1 cellular context compared by ENCODE assay signal in the genomic region with DNA sequence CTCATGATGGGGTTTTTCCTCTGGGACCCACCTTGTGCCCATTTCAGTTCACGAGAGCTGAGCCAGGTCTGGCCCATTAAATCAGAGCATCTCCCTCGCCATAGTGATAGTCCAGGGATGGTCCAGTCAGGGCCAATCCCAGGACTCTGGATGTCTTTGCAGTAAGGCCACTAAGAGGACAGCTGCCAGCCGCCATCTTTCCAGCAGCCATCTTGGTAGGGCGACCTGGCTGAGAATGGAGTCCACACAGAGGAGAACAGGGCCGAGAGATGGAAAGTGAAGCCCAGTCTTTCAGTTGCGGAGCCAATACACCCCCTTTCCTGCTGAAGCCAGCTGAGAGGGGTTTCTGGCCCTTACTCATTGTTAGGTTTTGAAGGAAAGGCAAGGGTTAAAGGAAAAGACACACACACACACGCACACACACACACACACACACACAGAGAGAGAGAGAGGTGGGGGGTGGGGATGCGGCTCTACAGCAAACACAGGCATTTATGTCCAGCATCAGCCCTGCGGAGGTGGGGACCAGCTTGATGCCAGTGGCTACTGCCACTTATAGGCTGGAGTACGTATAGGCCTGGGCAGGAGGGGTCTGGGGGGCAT.
TF ChIP-seq lines count a peak whose summit lies in the region.

No MANE protein-coding gene starts in this region.

TF ChIP-seq in HepG2, 621 proteins besides CTCF, POLR2A, EP300 and RAD21 (continued from another document):
- TF ChIP-seq, protein P1, sequence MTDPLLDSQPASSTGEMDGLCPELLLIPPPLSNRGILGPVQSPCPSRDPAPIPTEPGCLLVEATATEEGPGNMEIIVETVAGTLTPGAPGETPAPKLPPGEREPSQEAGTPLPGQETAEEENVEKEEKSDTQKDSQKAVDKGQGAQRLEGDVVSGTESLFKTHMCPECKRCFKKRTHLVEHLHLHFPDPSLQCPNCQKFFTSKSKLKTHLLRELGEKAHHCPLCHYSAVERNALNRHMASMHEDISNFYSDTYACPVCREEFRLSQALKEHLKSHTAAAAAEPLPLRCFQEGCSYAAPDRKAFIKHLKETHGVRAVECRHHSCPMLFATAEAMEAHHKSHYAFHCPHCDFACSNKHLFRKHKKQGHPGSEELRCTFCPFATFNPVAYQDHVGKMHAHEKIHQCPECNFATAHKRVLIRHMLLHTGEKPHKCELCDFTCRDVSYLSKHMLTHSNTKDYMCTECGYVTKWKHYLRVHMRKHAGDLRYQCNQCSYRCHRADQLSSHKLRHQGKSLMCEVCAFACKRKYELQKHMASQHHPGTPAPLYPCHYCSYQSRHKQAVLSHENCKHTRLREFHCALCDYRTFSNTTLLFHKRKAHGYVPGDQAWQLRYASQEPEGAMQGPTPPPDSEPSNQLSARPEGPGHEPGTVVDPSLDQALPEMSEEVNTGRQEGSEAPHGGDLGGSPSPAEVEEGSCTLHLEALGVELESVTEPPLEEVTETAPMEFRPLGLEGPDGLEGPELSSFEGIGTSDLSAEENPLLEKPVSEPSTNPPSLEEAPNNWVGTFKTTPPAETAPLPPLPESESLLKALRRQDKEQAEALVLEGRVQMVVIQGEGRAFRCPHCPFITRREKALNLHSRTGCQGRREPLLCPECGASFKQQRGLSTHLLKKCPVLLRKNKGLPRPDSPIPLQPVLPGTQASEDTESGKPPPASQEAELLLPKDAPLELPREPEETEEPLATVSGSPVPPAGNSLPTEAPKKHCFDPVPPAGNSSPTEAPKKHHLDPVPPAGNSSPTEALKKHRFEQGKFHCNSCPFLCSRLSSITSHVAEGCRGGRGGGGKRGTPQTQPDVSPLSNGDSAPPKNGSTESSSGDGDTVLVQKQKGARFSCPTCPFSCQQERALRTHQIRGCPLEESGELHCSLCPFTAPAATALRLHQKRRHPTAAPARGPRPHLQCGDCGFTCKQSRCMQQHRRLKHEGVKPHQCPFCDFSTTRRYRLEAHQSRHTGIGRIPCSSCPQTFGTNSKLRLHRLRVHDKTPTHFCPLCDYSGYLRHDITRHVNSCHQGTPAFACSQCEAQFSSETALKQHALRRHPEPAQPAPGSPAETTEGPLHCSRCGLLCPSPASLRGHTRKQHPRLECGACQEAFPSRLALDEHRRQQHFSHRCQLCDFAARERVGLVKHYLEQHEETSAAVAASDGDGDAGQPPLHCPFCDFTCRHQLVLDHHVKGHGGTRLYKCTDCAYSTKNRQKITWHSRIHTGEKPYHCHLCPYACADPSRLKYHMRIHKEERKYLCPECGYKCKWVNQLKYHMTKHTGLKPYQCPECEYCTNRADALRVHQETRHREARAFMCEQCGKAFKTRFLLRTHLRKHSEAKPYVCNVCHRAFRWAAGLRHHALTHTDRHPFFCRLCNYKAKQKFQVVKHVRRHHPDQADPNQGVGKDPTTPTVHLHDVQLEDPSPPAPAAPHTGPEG (CRISPR knock-in tag; IDR thresholded peaks at IDR 0.05): no peak
- TF ChIP-seq, protein P2, sequence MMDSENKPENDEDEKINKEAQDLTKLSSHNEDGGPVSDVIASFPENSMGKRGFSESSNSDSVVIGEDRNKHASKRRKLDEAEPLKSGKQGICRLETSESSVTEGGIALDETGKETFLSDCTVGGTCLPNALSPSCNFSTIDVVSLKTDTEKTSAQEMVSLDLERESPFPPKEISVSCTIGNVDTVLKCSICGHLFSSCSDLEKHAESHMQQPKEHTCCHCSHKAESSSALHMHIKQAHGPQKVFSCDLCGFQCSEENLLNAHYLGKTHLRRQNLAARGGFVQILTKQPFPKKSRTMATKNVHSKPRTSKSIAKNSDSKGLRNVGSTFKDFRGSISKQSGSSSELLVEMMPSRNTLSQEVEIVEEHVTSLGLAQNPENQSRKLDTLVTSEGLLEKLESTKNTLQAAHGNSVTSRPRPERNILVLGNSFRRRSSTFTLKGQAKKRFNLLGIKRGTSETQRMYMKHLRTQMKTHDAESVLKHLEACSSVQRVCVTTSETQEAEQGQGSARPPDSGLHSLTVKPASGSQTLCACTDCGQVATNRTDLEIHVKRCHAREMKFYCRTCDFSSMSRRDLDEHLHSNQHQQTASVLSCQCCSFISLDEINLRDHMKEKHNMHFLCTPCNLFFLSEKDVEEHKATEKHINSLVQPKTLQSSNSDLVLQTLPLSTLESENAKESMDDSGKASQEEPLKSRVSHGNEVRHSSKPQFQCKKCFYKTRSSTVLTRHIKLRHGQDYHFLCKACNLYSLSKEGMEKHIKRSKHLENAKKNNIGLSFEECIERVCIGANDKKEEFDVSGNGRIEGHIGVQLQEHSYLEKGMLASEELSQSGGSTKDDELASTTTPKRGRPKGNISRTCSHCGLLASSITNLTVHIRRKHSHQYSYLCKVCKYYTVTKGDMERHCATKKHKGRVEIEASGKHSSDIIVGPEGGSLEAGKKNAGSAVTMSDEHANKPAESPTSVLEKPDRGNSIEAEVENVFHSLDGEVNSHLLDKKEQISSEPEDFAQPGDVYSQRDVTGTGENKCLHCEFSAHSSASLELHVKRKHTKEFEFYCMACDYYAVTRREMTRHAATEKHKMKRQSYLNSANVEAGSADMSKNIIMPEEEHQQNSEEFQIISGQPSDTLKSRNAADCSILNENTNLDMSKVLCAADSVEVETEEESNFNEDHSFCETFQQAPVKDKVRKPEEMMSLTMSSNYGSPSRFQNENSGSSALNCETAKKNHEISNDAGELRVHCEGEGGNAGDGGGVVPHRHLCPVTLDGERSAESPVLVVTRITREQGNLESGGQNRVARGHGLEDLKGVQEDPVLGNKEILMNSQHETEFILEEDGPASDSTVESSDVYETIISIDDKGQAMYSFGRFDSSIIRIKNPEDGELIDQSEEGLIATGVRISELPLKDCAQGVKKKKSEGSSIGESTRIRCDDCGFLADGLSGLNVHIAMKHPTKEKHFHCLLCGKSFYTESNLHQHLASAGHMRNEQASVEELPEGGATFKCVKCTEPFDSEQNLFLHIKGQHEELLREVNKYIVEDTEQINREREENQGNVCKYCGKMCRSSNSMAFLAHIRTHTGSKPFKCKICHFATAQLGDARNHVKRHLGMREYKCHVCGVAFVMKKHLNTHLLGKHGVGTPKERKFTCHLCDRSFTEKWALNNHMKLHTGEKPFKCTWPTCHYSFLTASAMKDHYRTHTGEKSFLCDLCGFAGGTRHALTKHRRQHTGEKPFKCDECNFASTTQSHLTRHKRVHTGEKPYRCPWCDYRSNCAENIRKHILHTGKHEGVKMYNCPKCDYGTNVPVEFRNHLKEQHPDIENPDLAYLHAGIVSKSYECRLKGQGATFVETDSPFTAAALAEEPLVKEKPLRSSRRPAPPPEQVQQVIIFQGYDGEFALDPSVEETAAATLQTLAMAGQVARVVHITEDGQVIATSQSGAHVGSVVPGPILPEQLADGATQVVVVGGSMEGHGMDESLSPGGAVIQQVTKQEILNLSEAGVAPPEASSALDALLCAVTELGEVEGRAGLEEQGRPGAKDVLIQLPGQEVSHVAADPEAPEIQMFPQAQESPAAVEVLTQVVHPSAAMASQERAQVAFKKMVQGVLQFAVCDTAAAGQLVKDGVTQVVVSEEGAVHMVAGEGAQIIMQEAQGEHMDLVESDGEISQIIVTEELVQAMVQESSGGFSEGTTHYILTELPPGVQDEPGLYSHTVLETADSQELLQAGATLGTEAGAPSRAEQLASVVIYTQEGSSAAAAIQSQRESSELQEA (CRISPR knock-in tag; IDR thresholded peaks at IDR 0.05; ENCODE audit: not compliant biosample characterization): no peak
- TF ChIP-seq, protein P3, sequence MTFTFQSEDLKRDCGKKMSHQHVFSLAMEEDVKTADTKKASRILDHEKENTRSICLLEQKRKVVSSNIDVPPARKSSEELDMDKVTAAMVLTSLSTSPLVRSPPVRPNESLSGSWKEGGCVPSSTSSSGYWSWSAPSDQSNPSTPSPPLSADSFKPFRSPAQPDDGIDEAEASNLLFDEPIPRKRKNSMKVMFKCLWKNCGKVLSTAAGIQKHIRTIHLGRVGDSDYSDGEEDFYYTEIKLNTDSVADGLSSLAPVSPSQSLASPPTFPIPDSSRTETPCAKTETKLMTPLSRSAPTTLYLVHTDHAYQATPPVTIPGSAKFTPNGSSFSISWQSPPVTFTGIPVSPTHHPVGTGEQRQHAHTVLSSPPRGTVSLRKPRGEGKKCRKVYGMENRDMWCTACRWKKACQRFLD (CRISPR knock-in tag; IDR thresholded peaks at IDR 0.05; ENCODE audit: borderline replicate concordance): no peak
- TF ChIP-seq YY1 (IDR thresholded peaks at IDR 0.05; ENCODE audit: insufficient read depth, insufficient replicate concordance, low read depth, low read length) (peak; percentile 23), KDM5B (CRISPR knock-in tag; IDR thresholded peaks at IDR 0.05; ENCODE audit: borderline replicate concordance) (no peak), NFKBIZ (CRISPR knock-in tag; IDR thresholded peaks at IDR 0.05) (no peak), CHD2 (IDR thresholded peaks at IDR 0.05; ENCODE audit: low read depth, low read length) (no peak)
- TF ChIP-seq, protein P4, sequence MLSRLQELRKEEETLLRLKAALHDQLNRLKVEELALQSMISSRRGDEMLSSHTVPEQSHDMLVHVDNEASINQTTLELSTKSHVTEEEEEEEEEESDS (CRISPR knock-in tag; IDR thresholded peaks at IDR 0.05; ENCODE audit: borderline replicate concordance): no peak
